In the genomic region with DNA sequence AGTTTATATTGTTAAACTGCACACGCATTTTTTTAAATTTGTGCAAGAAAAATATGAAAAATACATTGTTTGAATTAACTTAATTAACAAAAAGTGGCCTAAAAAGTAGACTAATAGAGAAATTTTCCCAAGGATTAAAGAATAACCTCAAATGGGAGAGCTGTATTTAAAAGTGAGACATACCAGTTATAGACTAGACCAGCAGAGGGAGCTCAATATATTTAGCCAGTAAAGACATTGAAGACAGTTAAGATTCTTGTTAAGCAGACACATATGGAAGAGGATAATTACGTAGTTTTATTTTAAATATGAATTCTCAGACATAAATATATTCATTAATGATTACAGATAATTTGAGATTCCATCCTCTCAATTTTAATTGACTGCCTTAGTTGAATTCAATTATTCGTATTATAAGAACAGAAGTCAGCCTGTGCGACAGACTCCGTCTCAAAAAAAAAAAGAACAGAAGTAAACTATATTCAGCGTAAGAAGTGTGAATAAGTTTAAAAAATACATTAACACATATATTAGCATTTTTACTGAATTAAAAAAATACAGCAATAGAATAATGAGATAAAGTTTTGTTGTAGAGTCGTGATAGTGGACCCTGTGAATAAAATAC, we compare ENCODE assay signal across 1 cellular context.
TF ChIP-seq lines count a peak whose summit lies in the region.

No MANE protein-coding gene starts in this region.

TF ChIP-seq in WTC11, 78 proteins besides CTCF, POLR2A, EP300 and RAD21 (continued from another document):
- TF ChIP-seq, protein P1, sequence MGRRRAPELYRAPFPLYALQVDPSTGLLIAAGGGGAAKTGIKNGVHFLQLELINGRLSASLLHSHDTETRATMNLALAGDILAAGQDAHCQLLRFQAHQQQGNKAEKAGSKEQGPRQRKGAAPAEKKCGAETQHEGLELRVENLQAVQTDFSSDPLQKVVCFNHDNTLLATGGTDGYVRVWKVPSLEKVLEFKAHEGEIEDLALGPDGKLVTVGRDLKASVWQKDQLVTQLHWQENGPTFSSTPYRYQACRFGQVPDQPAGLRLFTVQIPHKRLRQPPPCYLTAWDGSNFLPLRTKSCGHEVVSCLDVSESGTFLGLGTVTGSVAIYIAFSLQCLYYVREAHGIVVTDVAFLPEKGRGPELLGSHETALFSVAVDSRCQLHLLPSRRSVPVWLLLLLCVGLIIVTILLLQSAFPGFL (CRISPR knock-in tag; IDR thresholded peaks at IDR 0.05; ENCODE audit: borderline replicate concordance) = no peak
